Comparison of ENCODE assay signal across 22 cellular contexts in the genomic region with DNA sequence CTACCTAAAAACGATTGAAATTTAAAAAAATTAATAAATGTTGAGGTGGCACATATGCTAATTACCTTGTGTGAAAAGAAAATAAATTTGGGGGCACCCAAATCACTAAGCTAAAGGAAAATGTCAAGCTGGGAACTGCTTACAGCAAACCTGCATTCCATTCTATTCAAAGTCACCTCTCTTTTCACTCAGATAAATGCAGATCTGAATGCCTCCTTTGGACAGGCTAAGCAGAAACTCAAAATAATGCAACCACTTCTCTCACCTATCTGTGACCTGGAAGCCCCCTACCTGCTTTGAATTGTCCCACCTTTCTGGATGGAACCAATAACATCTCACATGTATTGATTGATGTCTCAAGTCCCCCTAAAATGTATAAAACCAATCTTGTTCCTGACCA.
"Had no signal": no experiment of that assay in that cellular context is flagged by ENCODE, and none has a peak within 500 bp of the region (broad histone marks: within the 10 kb centered on the region; RNA-seq: fewer than 3 reads in every experiment).

No MANE protein-coding gene starts in this region.

- H3K4me3 ChIP-seq: coronary artery, dorsolateral prefrontal cortex, esophagus squamous epithelium, gastrocnemius medialis, heart right ventricle, left lung, lower lobe of right lung, mucosa of descending colon had no signal

- H3K27ac ChIP-seq: coronary artery, dorsolateral prefrontal cortex, esophagus squamous epithelium, gastrocnemius medialis, heart right ventricle, left lung, lower lobe of right lung had no signal

- H3K36me3 Mint-ChIP-seq: memory B cell; mesothelial cell of epicardium; naive B cell; naive thymus-derived CD8-positive, alpha-beta T cell had no signal

- H3K4me3 Mint-ChIP-seq: memory B cell; mesothelial cell of epicardium; naive B cell; naive thymus-derived CD8-positive, alpha-beta T cell had no signal

- H3K36me3 ChIP-seq: esophagus squamous epithelium, gastrocnemius medialis, heart right ventricle, left lung, lower lobe of right lung had no signal

- H3K27me3 ChIP-seq: dorsolateral prefrontal cortex, esophagus squamous epithelium, gastrocnemius medialis, heart right ventricle, left lung had no signal

- DNase-seq: dermis blood vessel endothelial cell; dorsolateral prefrontal cortex; effector CD4-positive, alpha-beta T cell; effector memory CD4-positive, alpha-beta T cell; esophagus squamous epithelium; foreskin fibroblast; foreskin melanocyte; gastrocnemius medialis; glutamatergic neuron; head of caudate nucleus; heart right ventricle; hypothalamus; left cardiac atrium; left lung; left ventricle myocardium superior; lower lobe of right lung; mucosa of descending colon; naive B cell; naive thymus-derived CD8-positive, alpha-beta T cell had no signal

- H3K27me3 Mint-ChIP-seq: memory B cell; naive B cell; naive thymus-derived CD8-positive, alpha-beta T cell had no signal

- H3K4me1 ChIP-seq: esophagus squamous epithelium, gastrocnemius medialis, heart right ventricle, left lung, lower lobe of right lung had no signal

- H3K9me3 ChIP-seq: esophagus squamous epithelium, gastrocnemius medialis, lower lobe of right lung had no signal

- H3K4me1 Mint-ChIP-seq: memory B cell; mesothelial cell of epicardium; naive B cell; naive thymus-derived CD8-positive, alpha-beta T cell had no signal

- H3K27ac Mint-ChIP-seq: memory B cell; mesothelial cell of epicardium; naive B cell; naive thymus-derived CD8-positive, alpha-beta T cell had no signal
